11 cellular contexts compared by ENCODE assay signal in genomic region chr14:35855886-35856481, GRCh38. TPM values are rescaled to one million over a fixed set of nuclear protein-coding genes. Genes with fewer than 3 reads are reported as not detected.
DNase-seq lines count a peak whose midpoint lies in the region; ATAC-seq and TF ChIP-seq lines count a peak whose summit lies in the region.
"Had no signal": no experiment of that assay in that cellular context is flagged by ENCODE, and none has a peak within 500 bp of the region (broad histone marks: within the 10 kb centered on the region; RNA-seq: fewer than 3 reads in every experiment).

No MANE protein-coding gene starts in this region.

- peak overlapping the region; percentile 4 for H3K9ac ChIP-seq in Karpas-422 (ENCODE audit: low read length)

- TF ChIP-seq CTCF in CD8-positive, alpha-beta T cell (IDR thresholded peaks at IDR 0.05) = no peak

- H3K9me2 ChIP-seq in Karpas-422 (replicated peaks; ENCODE audit: insufficient read depth, low read length) = no peaks in the 10 kb centered on the region

- no peak overlapping the region for H3K27ac Mint-ChIP-seq in CD8-positive, alpha-beta T cell
- H3K27ac Mint-ChIP-seq: T-helper 1 cell treated with Interleukin-12 subunit alpha and Interleukin-12 subunit beta and Interleukin-4 antibody, amounts not matched to agents 30 μg/mL and 1 μg/mL, for 36 hours had no signal

- H3K27ac ChIP-seq in Karpas-422 (ENCODE audit: low read length) = peak overlapping the region; percentile 80
- H3K27ac ChIP-seq in CD8-positive, alpha-beta T cell (ENCODE audit: low read depth, low read length) = no peak overlapping the region
- H3K27ac ChIP-seq: cardiac muscle cell had no signal

- H3K27me3 Mint-ChIP-seq in CD8-positive, alpha-beta T cell (ENCODE audit: low read depth) = no peaks in the 10 kb centered on the region

- peaks cover 40% of the 10 kb centered on the region for H3K4me1 ChIP-seq in Karpas-422 (ENCODE audit: low read length)
- H3K4me1 ChIP-seq in CD8-positive, alpha-beta T cell (ENCODE audit: insufficient read depth, low read length) = no peaks in the 10 kb centered on the region

- peak; percentile 98 for ATAC-seq in GM18867 (IDR thresholded peaks at IDR 0.05; ENCODE audit: unreplicated experiment)
- ATAC-seq in GM21825 (IDR thresholded peaks at IDR 0.05; ENCODE audit: unreplicated experiment) = peak; percentile 90
- ATAC-seq in CD8-positive, alpha-beta T cell = no peak
- ATAC-seq: left ventricle myocardium superior had no signal

- H3K4me3 ChIP-seq in Karpas-422 (ENCODE audit: low read length) = peak overlapping the region; percentile 3; the same call in 1 of the 2 replicates
- H3K4me3 ChIP-seq in CD8-positive, alpha-beta T cell (ENCODE audit: low read depth, low read length) = no peak overlapping the region
- H3K4me3 ChIP-seq: cardiac muscle cell had no signal

- H3K36me3 ChIP-seq in Karpas-422 (ENCODE audit: insufficient read depth, low read length) = peaks cover 33% of the 10 kb centered on the region
- no peaks in the 10 kb centered on the region for H3K36me3 ChIP-seq in CD8-positive, alpha-beta T cell (ENCODE audit: insufficient read depth, low read length)
- H3K36me3 ChIP-seq: cardiac muscle cell had no signal

- no peaks in the 10 kb centered on the region for H3K27me3 ChIP-seq in Karpas-422 (ENCODE audit: low read length)
- H3K27me3 ChIP-seq in CD8-positive, alpha-beta T cell (ENCODE audit: insufficient read depth, low read length) = no peaks in the 10 kb centered on the region
- H3K27me3 ChIP-seq: cardiac muscle cell had no signal

- no peaks in the 10 kb centered on the region for H3K9me3 ChIP-seq in Karpas-422 (ENCODE audit: low read length)
- no peaks in the 10 kb centered on the region for H3K9me3 ChIP-seq in CD8-positive, alpha-beta T cell (ENCODE audit: low read length)

- no peaks in the 10 kb centered on the region for H3K4me1 Mint-ChIP-seq in CD8-positive, alpha-beta T cell (ENCODE audit: low read depth)

- H3K4me3 Mint-ChIP-seq in CD8-positive, alpha-beta T cell = no peak overlapping the region
- H3K4me3 Mint-ChIP-seq: T-helper 1 cell treated with Interleukin-12 subunit alpha and Interleukin-12 subunit beta and Interleukin-4 antibody, amounts not matched to agents 30 μg/mL and 1 μg/mL, for 36 hours had no signal

- intact Hi-C loops in CD8-positive, alpha-beta T cell (cut with DNase I, micrococcal nuclease) = no loop called here

- H3K79me2 ChIP-seq in Karpas-422 (ENCODE audit: low read length) = peaks cover 78% of the 10 kb centered on the region

- H3K4me2 ChIP-seq in Karpas-422 (ENCODE audit: low read depth, low read length, poor library complexity, severe bottlenecking) = peak overlapping the region; percentile 53

- POLR2A ChIA-PET in CD8-positive, alpha-beta T cell (lab: Charles Lee) = no interaction called here

- peak; percentile 83 for DNase-seq in Karpas-422
- peak; percentile 45 for DNase-seq in germinal center (ENCODE audit: low spot score)
- no peak for DNase-seq in HCEC 1CT
- DNase-seq in OCI-M1 (lab: John Stamatoyannopoulos, UW) = no peak
- DNase-seq in epidermal melanocyte (ENCODE audit: insufficient read length, low spot score) = no peak
- no peak for DNase-seq in CD8-positive, alpha-beta T cell
- DNase-seq: left ventricle myocardium superior had no signal

- H3K36me3 Mint-ChIP-seq in CD8-positive, alpha-beta T cell = peaks cover 42% of the 10 kb centered on the region

- peaks cover 3% of the 10 kb centered on the region for H3K9me3 Mint-ChIP-seq in CD8-positive, alpha-beta T cell

- CTCF ChIA-PET in CD8-positive, alpha-beta T cell (lab: Charles Lee) = interaction anchor here (1.0 kb wide), 1 partner anchor 34 kb away, joined by 3 read pairs; no protein-coding TSS in a partner anchor

- H2AFZ ChIP-seq in Karpas-422 (ENCODE audit: low read length) = no peak overlapping the region

- H4K20me1 ChIP-seq in Karpas-422 (ENCODE audit: insufficient read depth, low read depth, low read length) = 0 out of 2 replicates have a peak, but pooled peaks cover 5% of the 10 kb centered on the region

RNA-seq across cellular contexts. Expression of gene BRMS1L, which starts 29.8 kb away (rescaled TPM):
- 22.7 and 24.2 TPM in 2 replicates for total RNA-seq in Karpas-422 (2014; rRNA removed; shearing (Covaris generic); ENCODE audit: low replicate concordance)
- 10 to 100 TPM; 15.5 to 17.9 TPM for total RNA-seq in CD8-positive, alpha-beta T cell

RNA-seq across cellular contexts. Expression of gene RALGAPA1, which starts 46.9 kb away (rescaled TPM):
- total RNA-seq in Karpas-422 (2014; rRNA removed; shearing (Covaris generic); ENCODE audit: low replicate concordance) = 54.3 and 138 TPM in 2 replicates
- total RNA-seq in CD8-positive, alpha-beta T cell = 10 to 100 TPM; 80.7 to 85.1 TPM

Comparison
In these comparisons a context has a peak if more than half of its experiments do, and no peak if none do; other contexts are left out.
1. DNase-seq: peak in Karpas-422 (single experiment) and germinal center (single experiment); none in HCEC 1CT (single experiment), OCI-M1 (single experiment), epidermal melanocyte (single experiment) and CD8-positive, alpha-beta T cell (0 of 7).